In the genomic region with DNA sequence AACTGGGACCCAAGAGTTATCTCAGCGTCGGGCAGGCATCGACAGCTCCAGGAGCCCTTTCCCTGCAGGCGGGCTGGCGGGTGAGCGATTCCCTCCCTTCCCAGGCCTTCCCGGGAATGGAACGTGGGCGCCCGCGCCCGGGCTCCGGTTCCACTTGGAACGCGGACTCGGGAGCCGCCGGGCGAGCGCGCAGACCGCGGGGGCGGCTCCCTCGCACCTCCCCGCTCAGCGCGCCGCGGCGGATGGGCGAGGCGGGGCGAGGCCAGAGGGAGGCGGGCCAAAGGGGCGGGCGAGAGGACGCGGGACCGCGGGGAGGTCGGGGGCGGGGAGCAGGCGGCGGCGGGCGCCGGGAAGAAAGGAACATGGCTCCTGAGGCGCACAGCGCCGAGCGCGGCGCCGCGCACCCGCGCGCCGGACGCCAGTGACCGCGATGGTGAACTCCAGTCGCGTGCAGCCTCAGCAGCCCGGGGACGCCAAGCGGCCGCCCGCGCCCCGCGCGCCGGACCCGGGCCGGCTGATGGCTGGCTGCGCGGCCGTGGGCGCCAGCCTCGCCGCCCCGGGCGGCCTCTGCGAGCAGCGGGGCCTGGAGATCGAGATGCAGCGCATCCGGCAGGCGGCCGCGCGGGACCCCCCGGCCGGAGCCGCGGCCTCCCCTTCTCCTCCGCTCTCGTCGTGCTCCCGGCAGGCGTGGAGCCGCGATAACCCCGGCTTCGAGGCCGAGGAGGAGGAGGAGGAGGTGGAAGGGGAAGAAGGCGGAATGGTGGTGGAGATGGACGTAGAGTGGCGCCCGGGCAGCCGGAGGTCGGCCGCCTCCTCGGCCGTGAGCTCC, we compare ENCODE assay signal across 8 cellular contexts. TPM values are rescaled to one million over a fixed set of nuclear protein-coding genes. Genes with fewer than 3 reads are reported as not detected.
DNase-seq lines count a peak whose midpoint lies in the region; ATAC-seq and TF ChIP-seq lines count a peak whose summit lies in the region.

PKD2 (plus strand) TSS at position 332 of the 829 bp plus-strand sequence; CDS start at position 431, 99 bp downstream.

- peaks cover 34% of the 10 kb centered on the region for H3K4me1 ChIP-seq in ACC112 (ENCODE audit: control insufficient read depth, insufficient read depth, low read length, unreplicated experiment)
- peaks cover 3 to 48% of the 10 kb centered on the region in 2 donors for H3K4me1 ChIP-seq in left lung

- H3K27me3 ChIP-seq in ACC112 (ENCODE audit: insufficient read depth, low read length) (no peaks in the 10 kb centered on the region), left lung (no peaks in the 10 kb centered on the region)

- peak within 1 kb of the TSS; percentile 88 for H3K27ac Mint-ChIP-seq in activated CD4-positive, alpha-beta T cell treated with anti-CD3 and anti-CD28 coated beads, Interleukin-2, amount 10 ng/mL, durations not matched to agents 24 days and 14 days

- no peaks in the 10 kb centered on the region for H3K36me3 ChIP-seq in ACC112 (ENCODE audit: insufficient read depth, low read length)
- H3K36me3 ChIP-seq in left lung = no peaks in the 10 kb centered on the region

- peaks cover 10% of the 10 kb centered on the region for H3K36me3 Mint-ChIP-seq in activated CD4-positive, alpha-beta T cell treated with anti-CD3 and anti-CD28 coated beads, Interleukin-2, amount 10 ng/mL, durations not matched to agents 24 days and 14 days (ENCODE audit: low read depth)

- no peak for TF ChIP-seq CTCF in left lung (IDR thresholded peaks at IDR 0.05)

- DNase-seq in NCI-H345 (lab: John Stamatoyannopoulos, UW) (peak; percentile 75), dedifferentiated amniotic fluid mesenchymal stem cell (ENCODE audit: extremely low spot score) (peak; percentile 62), left lung (peak; percentile 90 to 96)
- DNase-seq in activated CD4-positive, alpha-beta T cell treated with anti-CD3 and anti-CD28 coated beads, Interleukin-2, amount 10 ng/mL, durations not matched to agents 24 days and 14 days = peak; percentile 96
- DNase-seq in stimulated activated CD4-positive, alpha-beta T cell treated with anti-CD3 and anti-CD28 coated beads, Interleukin-2, amount 100 ng/mL, for 48 hours = peak; percentile 68 to 71

- H3K9me3 ChIP-seq in left lung = no peaks in the 10 kb centered on the region

- peak within 1 kb of the TSS; percentile 84 for H2AFZ ChIP-seq in ACC112 (ENCODE audit: low read length, unreplicated experiment)

- intact Hi-C loops in activated CD4-positive, alpha-beta T cell treated with anti-CD3 and anti-CD28 coated beads, Interleukin-2, amount 10 ng/mL, durations not matched to agents 24 days and 14 days (cut with micrococcal nuclease) = loop anchor here (1.0 to 10.0 kb wide), 6 partner anchors 19 to 587 kb away; partner anchors contain the start of genes ABCG2, HERC3, HERC5 and PPM1K
- intact Hi-C loops in left lung (cut with DNase I) = no loop called here

- peak; percentile 69 for ATAC-seq in GM18517 (IDR thresholded peaks at IDR 0.05; ENCODE audit: unreplicated experiment)
- ATAC-seq in HG03025 (IDR thresholded peaks at IDR 0.05; ENCODE audit: low FRiP score, unreplicated experiment) = peak; percentile 95
- peak; percentile 98 for ATAC-seq in left lung

- peak within 1 kb of the TSS; percentile 94 for H3K4me3 Mint-ChIP-seq in activated CD4-positive, alpha-beta T cell treated with anti-CD3 and anti-CD28 coated beads, Interleukin-2, amount 10 ng/mL, durations not matched to agents 24 days and 14 days

- peaks cover 31% of the 10 kb centered on the region for H3K4me1 Mint-ChIP-seq in activated CD4-positive, alpha-beta T cell treated with anti-CD3 and anti-CD28 coated beads, Interleukin-2, amount 10 ng/mL, durations not matched to agents 24 days and 14 days

- H3K4me3 ChIP-seq in ACC112 (ENCODE audit: low read depth, low read length) (peak within 1 kb of the TSS; percentile 97), left lung (peak within 1 kb of the TSS; percentile 73 to 85)

- H3K79me2 ChIP-seq in ACC112 (ENCODE audit: control insufficient read depth, insufficient read depth, low read length, unreplicated experiment) = peaks cover 46% of the 10 kb centered on the region

- peak within 1 kb of the TSS; percentile 48; the same call in 1 of the 2 replicates for H3K27ac ChIP-seq in ACC112 (ENCODE audit: low read depth, low read length)
- H3K27ac ChIP-seq in left lung = peak within 1 kb of the TSS; percentile 72 to 91

- H3K9me3 Mint-ChIP-seq in activated CD4-positive, alpha-beta T cell treated with anti-CD3 and anti-CD28 coated beads, Interleukin-2, amount 10 ng/mL, durations not matched to agents 24 days and 14 days = no peaks in the 10 kb centered on the region

- peaks cover 16% of the 10 kb centered on the region for H3K27me3 Mint-ChIP-seq in activated CD4-positive, alpha-beta T cell treated with anti-CD3 and anti-CD28 coated beads, Interleukin-2, amount 10 ng/mL, durations not matched to agents 24 days and 14 days

RNA-seq across cellular contexts. Expression of gene PKD2, which starts in this region (rescaled TPM):
- total RNA-seq in activated CD4-positive, alpha-beta T cell treated with anti-CD3 and anti-CD28 coated beads, Interleukin-2, amount 10 ng/mL, durations not matched to agents 24 days and 14 days = 10.1 and 12.3 TPM in 2 replicates
- 10 to 100 TPM; 22.6 to 28.8 TPM for total RNA-seq in left lung

Comparison
In these comparisons a context has a peak if more than half of its experiments do, and no peak if none do; other contexts are left out.
1. Peak in every context shown above with its lines: DNase-seq, ATAC-seq, H3K4me3 ChIP-seq and H3K27ac ChIP-seq.